In genomic region chr12:109771746-109772621, GRCh38 we compare ENCODE assay signal across 1 cellular context.
TF ChIP-seq lines count a peak whose summit lies in the region.

No MANE protein-coding gene starts in this region.

TF ChIP-seq in Ishikawa, 13 proteins besides CTCF, POLR2A, EP300 and RAD21 (continued from another document):
- TF ChIP-seq USF1 (IDR thresholded peaks at IDR 0.05) (no peak), YY1 (IDR thresholded peaks at IDR 0.05; ENCODE audit: low read depth) (no peak), REST (IDR thresholded peaks at IDR 0.05; ENCODE audit: low read depth) (no peak), FOXM1 (IDR thresholded peaks at IDR 0.05; ENCODE audit: borderline replicate concordance, low read depth) (no peak), TEAD4 (IDR thresholded peaks at IDR 0.05) (no peak), ZBTB7A (IDR thresholded peaks at IDR 0.05; ENCODE audit: low read depth) (no peak), CEBPB (IDR thresholded peaks at IDR 0.05) (no peak), EGR1 (IDR thresholded peaks at IDR 0.05) (no peak)
